In the genomic region with DNA sequence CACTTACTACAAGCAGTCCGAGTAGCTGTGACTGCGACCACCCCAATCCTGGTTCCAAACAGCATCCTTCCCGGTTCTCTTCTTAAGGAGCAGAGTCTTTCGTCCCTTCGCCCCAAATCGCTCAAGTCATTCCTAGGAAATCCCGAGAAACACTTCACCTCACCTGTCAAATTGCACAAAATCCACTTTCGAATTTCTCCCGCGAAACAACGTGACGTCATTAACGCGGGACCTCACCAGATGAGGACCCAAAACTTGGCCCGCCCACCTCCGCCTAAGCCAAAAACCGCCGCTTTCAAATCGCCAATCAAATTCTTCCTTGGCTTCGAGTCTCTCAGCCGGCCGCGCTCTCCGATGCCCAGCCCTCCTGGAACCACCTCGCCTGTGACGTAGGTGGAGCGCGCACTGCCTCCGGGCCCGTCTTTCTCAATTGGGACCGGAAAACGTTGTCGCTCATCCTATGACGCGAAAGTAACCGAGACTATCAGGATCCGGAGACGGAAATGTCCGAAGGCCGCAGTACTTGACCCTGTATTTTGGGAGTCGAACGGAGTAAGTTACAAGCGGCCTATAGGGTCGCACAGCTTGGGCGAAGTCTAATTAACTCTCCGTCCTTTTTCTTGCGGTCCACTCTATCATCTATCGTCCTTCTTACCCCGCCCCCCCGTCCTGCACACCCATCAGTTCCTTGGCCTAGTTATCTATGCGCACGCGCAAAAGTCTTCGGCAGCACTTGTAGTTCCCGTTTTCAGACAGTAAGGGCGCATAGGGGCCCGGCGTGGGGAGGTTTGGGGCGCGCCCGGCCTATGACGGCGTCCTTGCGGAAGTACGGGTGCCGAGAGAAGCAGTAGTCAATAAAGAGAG, we compare ENCODE assay signal across 8 cellular contexts.
DNase-seq lines count a peak whose midpoint lies in the region; ATAC-seq and TF ChIP-seq lines count a peak whose summit lies in the region.

A gene (plus strand): TSS at position 456 of the 864 bp plus-strand sequence. CDS start 7,527 bp downstream, outside the sequence.
A gene with protein sequence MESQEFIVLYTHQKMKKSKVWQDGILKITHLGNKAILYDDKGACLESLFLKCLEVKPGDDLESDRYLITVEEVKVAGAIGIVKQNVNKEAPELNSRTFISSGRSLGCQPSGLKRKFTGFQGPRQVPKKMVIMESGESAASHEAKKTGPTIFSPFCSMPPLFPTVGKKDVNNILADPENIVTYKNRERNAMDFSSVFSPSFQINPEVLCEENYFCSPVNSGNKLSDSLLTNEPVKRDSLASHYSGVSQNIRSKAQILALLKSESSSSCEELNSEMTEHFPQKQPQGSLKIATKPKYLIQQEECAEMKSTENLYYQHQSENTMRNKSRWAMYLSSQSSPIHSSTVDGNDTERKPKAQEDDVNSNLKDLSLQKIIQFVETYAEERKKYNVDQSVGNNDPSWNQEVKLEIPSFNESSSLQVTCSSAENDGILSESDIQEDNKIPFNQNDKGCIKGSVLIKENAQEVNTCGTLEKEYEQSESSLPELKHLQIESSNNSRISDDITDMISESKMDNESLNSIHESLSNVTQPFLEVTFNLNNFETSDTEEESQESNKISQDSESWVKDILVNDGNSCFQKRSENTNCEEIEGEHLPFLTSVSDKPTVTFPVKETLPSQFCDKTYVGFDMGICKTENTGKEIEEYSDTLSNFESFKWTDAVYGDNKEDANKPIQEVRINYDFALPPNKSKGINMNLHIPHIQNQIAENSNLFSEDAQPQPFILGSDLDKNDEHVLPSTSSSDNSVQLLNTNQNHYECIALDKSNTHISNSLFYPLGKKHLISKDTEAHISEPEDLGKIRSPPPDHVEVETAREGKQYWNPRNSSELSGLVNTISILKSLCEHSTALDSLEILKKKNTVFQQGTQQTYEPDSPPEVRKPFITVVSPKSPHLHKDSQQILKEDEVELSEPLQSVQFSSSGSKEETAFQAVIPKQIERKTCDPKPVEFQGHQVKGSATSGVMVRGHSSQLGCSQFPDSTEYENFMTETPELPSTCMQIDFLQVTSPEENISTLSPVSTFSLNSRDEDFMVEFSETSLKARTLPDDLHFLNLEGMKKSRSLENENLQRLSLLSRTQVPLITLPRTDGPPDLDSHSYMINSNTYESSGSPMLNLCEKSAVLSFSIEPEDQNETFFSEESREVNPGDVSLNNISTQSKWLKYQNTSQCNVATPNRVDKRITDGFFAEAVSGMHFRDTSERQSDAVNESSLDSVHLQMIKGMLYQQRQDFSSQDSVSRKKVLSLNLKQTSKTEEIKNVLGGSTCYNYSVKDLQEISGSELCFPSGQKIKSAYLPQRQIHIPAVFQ (N-terminal part only) (minus strand): TSS at position 222 of the 864 bp plus-strand sequence. CDS start 3,733 bp downstream, outside the sequence.

- peak within 1 kb of the TSS; percentile 90 to 93 for H3K9ac ChIP-seq in mucosa of rectum (ENCODE audit: low read depth in 1 of 2, low read length in 2 of 2)

- peak; percentile 77 for TF ChIP-seq POLR2A in erythroblast (IDR thresholded peaks at IDR 0.05; ENCODE audit: low read length)

- TF ChIP-seq EP300 in Ishikawa (IDR thresholded peaks at IDR 0.05; ENCODE audit: borderline replicate concordance): 0 out of 2 replicates have a peak, but pooled peaks have one; percentile 14

- H3K27me3 ChIP-seq in mucosa of rectum (ENCODE audit: control insufficient read depth in 2 of 2, insufficient read depth in 2 of 2, low read length in 2 of 2): no peaks in the 10 kb centered on the region

- H3K9me3 ChIP-seq in mucosa of rectum (ENCODE audit: control insufficient read depth in 2 of 2, low read length in 2 of 2): no peaks in the 10 kb centered on the region

- DNase-seq in DMS153 treated with DMSO at 0.1 percent for 48 hours (lab: John Stamatoyannopoulos, UW; ENCODE audit: unreplicated experiment) (peak; percentile 99), OCI-M2 (lab: John Stamatoyannopoulos, UW; ENCODE audit: unreplicated experiment) (peak; percentile 97), activated T-cell treated with anti-CD3 and anti-CD28 coated beads for 48 hours (ENCODE audit: low read depth) (peak; percentile 94), erythroblast (lab: John Stamatoyannopoulos, UW) (peak; percentile 99 to 100)
- DNase-seq in stimulated activated CD8-positive, alpha-beta memory T cell treated with anti-CD3 and anti-CD28 coated beads, Interleukin-4, amount 100 ng/mL, for 48 hours: peak; percentile 97

- TF ChIP-seq RAD21 in Ishikawa (IDR thresholded peaks at IDR 0.05; ENCODE audit: low read depth): peak; percentile 37; the same call in 1 of the 2 replicates

- peak within 1 kb of the TSS; percentile 97 to 98 for H3K27ac ChIP-seq in mucosa of rectum (ENCODE audit: low read depth in 2 of 2, low read length in 2 of 2)

- H3K4me3 ChIP-seq in mucosa of rectum (ENCODE audit: low read length in 2 of 2): peak within 1 kb of the TSS; percentile 100

- peak; percentile 90 for ATAC-seq in GM21529 (IDR thresholded peaks at IDR 0.05; ENCODE audit: unreplicated experiment)

- H3K36me3 ChIP-seq in mucosa of rectum (ENCODE audit: control insufficient read depth in 2 of 2, insufficient read depth in 2 of 2, low read length in 2 of 2): no peaks in the 10 kb centered on the region

- peaks cover 9 to 16% of the 10 kb centered on the region in 2 donors for H3K4me1 ChIP-seq in mucosa of rectum (ENCODE audit: control insufficient read depth in 2 of 2, insufficient read depth in 2 of 2, low read length in 2 of 2)

TF ChIP-seq in Ishikawa, 13 proteins besides CTCF, POLR2A, EP300 and RAD21:
- TF ChIP-seq NFIC (IDR thresholded peaks at IDR 0.05) (peak; percentile 57; the same call in 1 of the 2 replicates), TCF12 (IDR thresholded peaks at IDR 0.05; ENCODE audit: low read depth) (peak; percentile 24; the same call in 1 of the 2 replicates), CREB1 (IDR thresholded peaks at IDR 0.05; ENCODE audit: low read depth) (peak; percentile 95), FOXM1 (IDR thresholded peaks at IDR 0.05; ENCODE audit: borderline replicate concordance, low read depth) (peak; percentile 48; the same call in 1 of the 2 replicates), CEBPB (IDR thresholded peaks at IDR 0.05) (peak; percentile 44; the same call in 1 of the 2 replicates), TEAD4 (IDR thresholded peaks at IDR 0.05) (no peak), TAF1 (IDR thresholded peaks at IDR 0.05; ENCODE audit: low read depth) (peak; percentile 38), EGR1 (IDR thresholded peaks at IDR 0.05) (no peak)
- TF ChIP-seq, protein P1, sequence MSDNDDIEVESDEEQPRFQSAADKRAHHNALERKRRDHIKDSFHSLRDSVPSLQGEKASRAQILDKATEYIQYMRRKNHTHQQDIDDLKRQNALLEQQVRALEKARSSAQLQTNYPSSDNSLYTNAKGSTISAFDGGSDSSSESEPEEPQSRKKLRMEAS (IDR thresholded peaks at IDR 0.05): peak; percentile 81

Comparison
In these comparisons a context has a peak if more than half of its experiments do, and no peak if none do; other contexts are left out.
1. Peak in every context shown above with its lines: DNase-seq, ATAC-seq, H3K4me3 ChIP-seq and H3K27ac ChIP-seq.